In the genomic region with DNA sequence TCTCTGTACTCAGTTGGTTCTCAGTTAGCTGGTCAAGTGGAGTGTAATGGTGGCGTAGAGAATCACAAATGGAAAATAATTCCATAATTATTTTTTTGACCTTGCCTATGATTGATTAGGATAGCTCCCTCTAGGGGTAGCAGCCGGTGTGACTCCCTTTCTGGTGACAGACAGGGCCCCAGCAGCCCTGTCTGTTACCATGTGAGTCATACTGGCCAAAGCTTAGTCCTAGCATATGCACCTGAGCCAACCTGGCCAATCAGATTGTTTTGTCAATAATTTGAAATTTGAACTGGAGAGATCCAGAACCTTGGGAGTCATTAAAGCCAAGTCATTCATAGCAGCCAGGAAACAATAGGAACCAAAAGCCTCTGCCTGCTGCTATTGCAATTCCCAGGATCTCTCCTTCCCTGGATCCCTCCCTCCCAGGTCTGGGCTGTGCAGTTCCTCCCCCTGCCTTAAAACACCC, we compare ENCODE assay signal across 9 cellular contexts. TPM values are rescaled to one million over a fixed set of nuclear protein-coding genes. Genes with fewer than 3 reads are reported as not detected.
DNase-seq lines count a peak whose midpoint lies in the region; ATAC-seq and TF ChIP-seq lines count a peak whose summit lies in the region.
"Had no signal": no experiment of that assay in that cellular context is flagged by ENCODE, and none has a peak within 500 bp of the region (broad histone marks: within the 10 kb centered on the region; RNA-seq: fewer than 3 reads in every experiment).

No MANE protein-coding gene starts in this region.

- peaks cover 43% of the 10 kb centered on the region for H3K4me1 Mint-ChIP-seq in activated CD4-positive, alpha-beta memory T cell treated with anti-CD3 and anti-CD28 coated beads for 36 hours (ENCODE audit: low read depth)

- POLR2A ChIA-PET in activated CD4-positive, alpha-beta memory T cell treated with anti-CD3 and anti-CD28 coated beads for 36 hours (lab: Charles Lee), result interaction anchor here (0.8 to 1.4 kb wide), 2 partner anchors 24 to 52 kb away, joined by 4 read pairs; partner anchors contain the start of gene CDK5RAP3

- CTCF ChIA-PET in activated CD4-positive, alpha-beta memory T cell treated with anti-CD3 and anti-CD28 coated beads for 36 hours (lab: Charles Lee), result interaction anchor here (0.6 to 17.6 kb wide), 32 partner anchors 10 to 679 kb away, joined by 3 to 290 read pairs (median 4); partner anchors contain the start of genes CDK5RAP3, HOXB9, PRR15L and SCRN2

- intact Hi-C loops in activated CD4-positive, alpha-beta memory T cell treated with anti-CD3 and anti-CD28 coated beads for 36 hours (cut with micrococcal nuclease), result loop anchor here (1.0 kb wide), 1 partner anchor 23 kb away; no protein-coding TSS in a partner anchor

- no peaks in the 10 kb centered on the region for H3K27me3 Mint-ChIP-seq in activated CD4-positive, alpha-beta memory T cell treated with anti-CD3 and anti-CD28 coated beads for 36 hours

- no peaks in the 10 kb centered on the region for H3K9me3 Mint-ChIP-seq in activated CD4-positive, alpha-beta memory T cell treated with anti-CD3 and anti-CD28 coated beads for 36 hours

- H3K4me3 Mint-ChIP-seq in activated CD4-positive, alpha-beta memory T cell treated with anti-CD3 and anti-CD28 coated beads for 36 hours, result no peak overlapping the region

- H3K27ac Mint-ChIP-seq in activated CD4-positive, alpha-beta memory T cell treated with anti-CD3 and anti-CD28 coated beads for 36 hours, result peak overlapping the region; percentile 54

- H3K36me3 Mint-ChIP-seq in activated CD4-positive, alpha-beta memory T cell treated with anti-CD3 and anti-CD28 coated beads for 36 hours, result peaks cover 17% of the 10 kb centered on the region

- TF ChIP-seq CTCF in GM12872 (IDR thresholded peaks at IDR 0.05; ENCODE audit: insufficient read depth, low read depth, low read length), result peak; percentile 83

- ATAC-seq in HG03565 (IDR thresholded peaks at IDR 0.05; ENCODE audit: unreplicated experiment) (peak; percentile 53), GM18873 (IDR thresholded peaks at IDR 0.05; ENCODE audit: low FRiP score, unreplicated experiment) (no peak)

- DNase-seq in NCI-H774 (lab: John Stamatoyannopoulos, UW), result peak; percentile 86
- peak; percentile 89 for DNase-seq in activated CD4-positive, alpha-beta memory T cell treated with anti-CD3 and anti-CD28 coated beads for 36 hours
- DNase-seq in dermis microvascular lymphatic vessel endothelial cell (ENCODE audit: low read depth in 2 of 2), result peak; percentile 81 to 90
- peak; percentile 89 to 90 for DNase-seq in lung microvascular endothelial cell (ENCODE audit: low read depth in 2 of 2)
- DNase-seq in stimulated activated CD8-positive, alpha-beta memory T cell treated with anti-CD3 and anti-CD28 coated beads, Interleukin-15, amount 100 ng/mL, for 1 hour (ENCODE audit: low read depth), result peak; percentile 57

RNA-seq across cellular contexts. Expression of gene PNPO, which starts 5.6 kb away (rescaled TPM):
- total RNA-seq in activated CD4-positive, alpha-beta memory T cell treated with anti-CD3 and anti-CD28 coated beads for 36 hours, result 10 to 100 TPM; 32.5 to 34.4 TPM
- total RNA-seq in dermis microvascular lymphatic vessel endothelial cell (18.9 and 27.1 TPM in 2 replicates), lung microvascular endothelial cell (15.7 and 24.4 TPM in 2 replicates)

RNA-seq across cellular contexts. Expression of gene PRR15L, which starts 10.7 kb away (rescaled TPM):
- not detected for total RNA-seq in activated CD4-positive, alpha-beta memory T cell treated with anti-CD3 and anti-CD28 coated beads for 36 hours
- total RNA-seq in dermis microvascular lymphatic vessel endothelial cell (not detected in 2 replicates), lung microvascular endothelial cell (not detected in 2 replicates)
- total RNA-seq: mononuclear cell had no signal

RNA-seq across cellular contexts. Expression of gene CDK5RAP3, which starts 23.9 kb away (rescaled TPM):
- total RNA-seq in activated CD4-positive, alpha-beta memory T cell treated with anti-CD3 and anti-CD28 coated beads for 36 hours, result 100 to 1,000 TPM; 170 to 183 TPM
- total RNA-seq in dermis microvascular lymphatic vessel endothelial cell, result 47.8 and 62.8 TPM in 2 replicates
- total RNA-seq in lung microvascular endothelial cell, result 50.3 and 51.8 TPM in 2 replicates

RNA-seq across cellular contexts. Expression of gene SP2, which starts 50.9 kb away (rescaled TPM):
- total RNA-seq in activated CD4-positive, alpha-beta memory T cell treated with anti-CD3 and anti-CD28 coated beads for 36 hours, result 10 to 100 TPM; 15.1 to 17.2 TPM
- 0.77 and 2.9 TPM in 2 replicates for total RNA-seq in dermis microvascular lymphatic vessel endothelial cell
- total RNA-seq in lung microvascular endothelial cell, result 0.87 and 1.8 TPM in 2 replicates
